In the genomic region with DNA sequence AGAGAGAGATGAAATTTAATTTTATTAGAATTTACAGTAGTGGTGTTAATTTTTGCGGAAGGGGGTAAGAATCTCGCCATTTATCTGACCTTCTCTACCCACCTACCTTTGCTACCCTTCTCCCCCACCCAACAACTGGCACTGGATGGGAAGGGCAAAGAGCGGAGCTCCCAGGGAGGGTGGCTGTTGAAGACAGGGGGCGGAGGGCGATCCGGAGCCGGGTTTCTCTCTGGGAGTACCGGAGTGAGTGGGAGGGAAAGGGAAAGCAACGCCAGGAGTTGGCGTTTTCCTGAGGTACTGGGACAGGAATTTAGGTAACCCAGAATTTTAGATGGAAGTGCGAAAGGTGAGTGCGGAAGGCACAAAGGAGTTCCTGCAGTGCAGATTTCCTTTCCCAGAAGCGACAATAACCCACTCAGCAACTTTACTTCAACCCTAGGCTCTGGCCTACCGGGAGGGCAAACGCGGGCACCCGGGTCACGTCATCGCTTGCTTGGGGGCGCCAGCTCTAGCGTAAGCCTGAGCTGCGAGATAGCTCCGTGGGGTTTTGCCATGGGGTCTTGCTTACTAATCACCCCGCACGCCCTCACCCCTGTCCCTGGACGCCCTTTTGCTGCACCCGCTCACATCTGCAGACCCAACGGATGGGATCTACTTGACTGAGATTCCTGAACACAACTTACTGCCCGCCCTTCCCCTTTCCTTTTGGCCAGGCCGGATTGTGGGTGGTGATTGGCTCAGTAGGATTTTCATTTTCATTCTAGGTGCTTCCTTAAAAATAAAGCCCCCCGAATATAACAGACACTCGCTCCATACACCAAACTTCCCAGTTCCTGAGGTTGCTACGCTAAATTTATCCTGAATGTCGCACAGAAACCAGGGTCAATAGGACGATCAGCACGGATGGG, we compare ENCODE assay signal across 9 cellular contexts.
A peak's percentile ranks its signal among the peaks of the same experiment; 100 is the strongest.
DNase-seq lines count a peak whose midpoint lies in the region; ATAC-seq, FAIRE-seq and TF ChIP-seq lines count a peak whose summit lies in the region.
"Had no signal": no experiment of that assay in that cellular context is flagged by ENCODE, and none has a peak within 500 bp of the region (broad histone marks: within the 10 kb centered on the region; RNA-seq: fewer than 3 reads in every experiment).

No MANE protein-coding gene starts in this region.

- H3K27ac ChIP-seq in ACC112 (ENCODE audit: low read depth, low read length), result no peak overlapping the region
- no peak overlapping the region for H3K27ac ChIP-seq in H1 (ENCODE audit: low read depth, low read length)
- H3K27ac ChIP-seq in neural cell (ENCODE audit: low read length), result no peak overlapping the region

- TF ChIP-seq RAD21 in H1 (IDR thresholded peaks at IDR 0.05 in 1 of 2, conservative IDR thresholded peaks at IDR 0.05 in 1 of 2; ENCODE audit: low read depth in 2 of 2, low read length in 2 of 2), result no peak
- no peak for TF ChIP-seq RAD21 in neural cell (conservative IDR thresholded peaks at IDR 0.05)

- H3K4me1 ChIP-seq in ACC112 (ENCODE audit: control insufficient read depth, insufficient read depth, low read length, unreplicated experiment) (peaks cover 5% of the 10 kb centered on the region), H1 (replicated peaks in 1 of 4; ENCODE audit: control insufficient read depth in 3 of 4, insufficient read depth in 4 of 4, low read length in 3 of 4) (peaks cover 11 to 42% (median 21%) of the 10 kb centered on the region in 4 experiments)

- H3K9ac ChIP-seq in H1 (replicated peaks in 1 of 4; ENCODE audit: extremely low read depth in 1 of 4, low read depth in 3 of 4, low read length in 3 of 4), result peak overlapping the region in 1 of 4 experiments; percentile 7; a peak in 1 of 7 replicates
- H3K9ac ChIP-seq in neural cell (ENCODE audit: low read length), result no peak overlapping the region

- H3K4me3 ChIP-seq in ACC112 (ENCODE audit: low read depth, low read length) (peak overlapping the region; percentile 74), HFF-Myc (replicated peaks; ENCODE audit: low read depth, low read length) (peak overlapping the region; percentile 28; the same call in 1 of the 2 replicates), H1 (ENCODE audit: extremely low read depth in 1 of 4, insufficient read depth in 2 of 4, low read depth in 3 of 4, low read length in 4 of 4) (peak overlapping the region; percentile 39 to 85 (median 60); a peak in 7 of 8 replicates), neural cell (ENCODE audit: low read length) (peak overlapping the region; percentile 65)

- H2BK20ac ChIP-seq in H1 (ENCODE audit: low read length), result no peak overlapping the region

- no peak for TF ChIP-seq POLR2A in H1 (IDR thresholded peaks at IDR 0.05; ENCODE audit: control extremely low read depth in 1 of 2, low read depth in 2 of 2, low read length in 2 of 2)

- no peak overlapping the region for H2BK120ac ChIP-seq in H1 (replicated peaks; ENCODE audit: low read depth, low read length)

- no peak overlapping the region for H3K14ac ChIP-seq in H1 (ENCODE audit: insufficient read length)

- no peak overlapping the region; the same call in 1 of the 2 replicates for H2BK5ac ChIP-seq in H1 (ENCODE audit: low read depth, low read length)

- peak overlapping the region; percentile 69 for H2AFZ ChIP-seq in ACC112 (ENCODE audit: low read length, unreplicated experiment)
- H2AFZ ChIP-seq in H1 (ENCODE audit: low read length), result peak overlapping the region; percentile 90
- H2AFZ ChIP-seq in neural cell (ENCODE audit: low read depth, low read length), result no peak overlapping the region

- H3K4ac ChIP-seq in H1 (replicated peaks; ENCODE audit: insufficient read length, low read depth, low read length), result no peak overlapping the region

- no peak overlapping the region; the same call in 1 of the 2 replicates for H2BK12ac ChIP-seq in H1 (ENCODE audit: low read depth, low read length)

- H3K9me2 ChIP-seq in neural cell (ENCODE audit: insufficient read depth, low read length), result no peaks in the 10 kb centered on the region

- no peak overlapping the region for H4K5ac ChIP-seq in H1 (ENCODE audit: insufficient read length, low read depth, low read length)

- H4K91ac ChIP-seq in H1 (replicated peaks; ENCODE audit: insufficient read length, low read length), result no peak overlapping the region

- H3K4me2 ChIP-seq in H1 (ENCODE audit: insufficient read depth in 1 of 2, low read depth in 2 of 2, low read length in 2 of 2) (peak overlapping the region; percentile 88 to 97), neural cell (ENCODE audit: low read length) (no peak overlapping the region)

- H4K8ac ChIP-seq in H1 (ENCODE audit: extremely low read depth, insufficient read depth, low read length), result peak overlapping the region; percentile 19; the same call in 1 of the 2 replicates

- no peak overlapping the region; the same call in 1 of the 2 replicates for H3K18ac ChIP-seq in H1 (ENCODE audit: extremely low read depth, low read length)

- H3K36me3 ChIP-seq in ACC112 (ENCODE audit: insufficient read depth, low read length), result no peaks in the 10 kb centered on the region
- H3K36me3 ChIP-seq in H1 (ENCODE audit: control insufficient read depth in 2 of 4, insufficient read depth in 4 of 4, low read length in 3 of 4), result no peaks in the 10 kb centered on the region
- H3K36me3 ChIP-seq in neural cell (ENCODE audit: insufficient read depth, low read length), result no peaks in the 10 kb centered on the region

- no peaks in the 10 kb centered on the region for H3F3A ChIP-seq in neural cell (ENCODE audit: insufficient read depth, low read length, poor library complexity, severe bottlenecking)

- no peak for ATAC-seq in HG02623 (IDR thresholded peaks at IDR 0.05; ENCODE audit: unreplicated experiment)
- ATAC-seq in HG02870 (IDR thresholded peaks at IDR 0.05; ENCODE audit: unreplicated experiment), result no peak
- ATAC-seq in GM19023 (IDR thresholded peaks at IDR 0.05; ENCODE audit: unreplicated experiment), result no peak
- ATAC-seq in GM21737 (IDR thresholded peaks at IDR 0.05; ENCODE audit: unreplicated experiment), result no peak

- H2BK15ac ChIP-seq in H1 (ENCODE audit: low read length), result no peak overlapping the region

- TF ChIP-seq EP300 in H1 (IDR thresholded peaks at IDR 0.05; ENCODE audit: borderline replicate concordance in 1 of 2, low read depth in 2 of 2, low read length in 2 of 2), result no peak
- no peak for TF ChIP-seq EP300 in neural cell (conservative IDR thresholded peaks at IDR 0.05; ENCODE audit: poor library complexity, severe bottlenecking)

- H2AK5ac ChIP-seq in H1 (ENCODE audit: low read depth, low read length), result no peak overlapping the region

- TF ChIP-seq CTCF in HFF-Myc (IDR thresholded peaks at IDR 0.05; ENCODE audit: low read depth, low read length, missing control alignments), result no peak
- no peak for TF ChIP-seq CTCF in H1 (IDR thresholded peaks at IDR 0.05; ENCODE audit: control extremely low read depth in 1 of 3, insufficient read depth in 1 of 3, low read depth in 1 of 3, low read length in 3 of 3)
- no peak for TF ChIP-seq CTCF in neural cell (IDR thresholded peaks at IDR 0.05; ENCODE audit: poor library complexity, severe bottlenecking)

- no peak for FAIRE-seq in H1 (lab: Jason Lieb, UNC)

- peaks cover 28% of the 10 kb centered on the region; the same call in 1 of the 2 replicates for H3K23me2 ChIP-seq in H1 (ENCODE audit: low read depth, low read length)

- no peak overlapping the region for H3K56ac ChIP-seq in H1 (replicated peaks; ENCODE audit: insufficient read length, low read depth, low read length)

- CTCF ChIA-PET in H1 (lab: Charles Lee; ENCODE audit: partially characterized antibody), result interaction anchor here (1.1 kb wide), 1 partner anchor 163 kb away, joined by 3 read pairs; no protein-coding TSS in a partner anchor

- WGBS in H1 (ENCODE audit: extremely low coverage in 1 of 2, insufficient coverage in 1 of 2, insufficient read length in 1 of 2, insufficient replicate concordance in 2 of 2, low coverage in 1 of 2, low lambda C conversion rate in 2 of 2, missing lambda C conversion rate in 1 of 2), 2 experiments, result 2% methylated on average over 36 of the region's 36 CpGs; no CpG with 5 or more reads in 1 of the 2 experiments

- no peaks in the 10 kb centered on the region for H3K79me1 ChIP-seq in H1 (ENCODE audit: low read depth, low read length)

- H3K27me3 ChIP-seq in ACC112 (ENCODE audit: insufficient read depth, low read length), result peaks cover 95% of the 10 kb centered on the region
- peaks cover 66 to 100% (median 91%) of the 10 kb centered on the region in 4 experiments for H3K27me3 ChIP-seq in H1 (replicated peaks in 1 of 4; ENCODE audit: control insufficient read depth in 3 of 4, extremely low read depth in 1 of 4, insufficient read depth in 3 of 4, low read length in 3 of 4)
- H3K27me3 ChIP-seq in neural cell (ENCODE audit: insufficient read depth, low read depth, low read length), result peaks cover 100% of the 10 kb centered on the region

- POLR2A ChIA-PET in H1 (lab: Charles Lee; ENCODE audit: partially characterized antibody), result interaction anchor here (0.8 kb wide), 1 partner anchor 26 kb away, joined by 3 read pairs; no protein-coding TSS in a partner anchor

- H4K20me1 ChIP-seq in H1 (replicated peaks in 1 of 2; ENCODE audit: control insufficient read depth in 1 of 2, insufficient read depth in 2 of 2, low read length in 2 of 2), result peaks cover 0 to 6% of the 10 kb centered on the region in 2 experiments
- H4K20me1 ChIP-seq in neural cell (ENCODE audit: insufficient read depth), result no peaks in the 10 kb centered on the region

- no peak for DNase-seq in HFF-Myc (ENCODE audit: extremely low read depth, low read depth)
- DNase-seq in H1 (ENCODE audit: low read depth in 1 of 2, low spot score in 2 of 2), result peak in 1 of 2 experiments; percentile 64
- DNase-seq: stimulated activated naive CD4-positive, alpha-beta T cell treated with Interleukin-2 at 50 U/mL for 16 hours had no signal

- H3K23ac ChIP-seq in H1 (ENCODE audit: insufficient read length), result no peak overlapping the region

- H3K9me3 ChIP-seq in H1 (ENCODE audit: insufficient read depth in 2 of 2, low read depth in 1 of 2, low read length in 1 of 2) (no peaks in the 10 kb centered on the region), neural cell (ENCODE audit: low read length) (no peaks in the 10 kb centered on the region)

- no peaks in the 10 kb centered on the region for H3K79me2 ChIP-seq in ACC112 (ENCODE audit: control insufficient read depth, insufficient read depth, low read length, unreplicated experiment)
- H3K79me2 ChIP-seq in H1 (ENCODE audit: control insufficient read depth in 1 of 2, insufficient read depth in 2 of 2, low read length in 2 of 2), result no peaks in the 10 kb centered on the region
- H3K79me2 ChIP-seq in neural cell (replicated peaks; ENCODE audit: insufficient read depth, low read length), result no peaks in the 10 kb centered on the region

TF ChIP-seq in H1, 55 proteins besides CTCF, POLR2A, EP300 and RAD21 (continues in another document):
- TF ChIP-seq CBX8 (IDR thresholded peaks at IDR 0.05; ENCODE audit: borderline replicate concordance, low read depth, low read length) (0 out of 2 replicates have a peak, but pooled peaks have one; percentile 38), RNF2 (IDR thresholded peaks at IDR 0.05; ENCODE audit: borderline replicate concordance, low read depth, low read length, missing control alignments, poor library complexity, severe bottlenecking) (peak; percentile 32)
